In the genomic region with DNA sequence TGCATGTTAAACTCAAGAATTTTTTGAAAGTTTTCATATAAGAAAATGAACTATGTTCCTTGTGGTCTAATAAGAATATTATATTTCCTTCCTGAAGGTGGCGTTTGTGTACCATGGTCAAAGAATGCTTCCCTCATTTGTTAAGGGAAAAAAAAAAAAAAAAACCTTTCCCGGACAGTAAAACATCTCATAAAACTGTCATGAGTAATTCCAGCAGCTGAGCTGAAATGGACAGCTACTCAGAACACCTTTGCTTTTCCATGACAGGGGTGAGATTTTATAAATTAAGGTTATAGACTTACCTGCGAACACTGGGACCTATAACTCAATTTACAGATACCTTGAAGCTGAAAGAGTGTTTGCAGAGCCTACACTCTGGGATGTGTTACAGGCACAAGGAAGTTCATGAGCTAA, we compare ENCODE assay signal across 8 cellular contexts.
DNase-seq lines count a peak whose midpoint lies in the region; ATAC-seq, FAIRE-seq and TF ChIP-seq lines count a peak whose summit lies in the region.

No MANE protein-coding gene starts in this region.

- peaks cover 6% of the 10 kb centered on the region in 2 donors for H3K27me3 Mint-ChIP-seq in T-cell
- peaks cover 5% of the 10 kb centered on the region for H3K27me3 Mint-ChIP-seq in activated naive CD4-positive, alpha-beta T cell treated with anti-CD3 and anti-CD28 coated beads, Interleukin-2, amount 10 ng/mL, durations not matched to agents 7 days and 5 days

- no peaks in the 10 kb centered on the region for H3K9me3 ChIP-seq in RWPE2 (ENCODE audit: severe bottlenecking)
- H3K9me3 ChIP-seq in small intestine (ENCODE audit: control insufficient read depth, low read depth), result no peaks in the 10 kb centered on the region

- H3K4me1 ChIP-seq in RWPE2 (ENCODE audit: insufficient read depth, poor library complexity, severe bottlenecking) (peaks cover 22% of the 10 kb centered on the region), small intestine (ENCODE audit: control insufficient read depth in 2 of 2, insufficient read depth in 1 of 2, low read depth in 1 of 2, low read length in 1 of 2) (no peaks in the 10 kb centered on the region)

- H3K4me1 Mint-ChIP-seq in T-cell, result peaks cover 5 to 12% (median 7%) of the 10 kb centered on the region in 3 donors
- H3K4me1 Mint-ChIP-seq in activated naive CD4-positive, alpha-beta T cell treated with anti-CD3 and anti-CD28 coated beads, Interleukin-2, amount 10 ng/mL, durations not matched to agents 7 days and 5 days, result peaks cover 10% of the 10 kb centered on the region

- DNase-seq in AG10803 (ENCODE audit: low read depth) (peak; percentile 73), HS-5 (ENCODE audit: low read depth) (peak; percentile 45), RWPE2 (ENCODE audit: low spot score) (no peak), globus pallidus (ENCODE audit: low spot score) (peak; percentile 59), small intestine (peak; percentile 53), T-cell (no peak), cerebellar nuclear complex (lab: John Stamatoyannopoulos, UW) (no peak)
- no peak for DNase-seq in activated naive CD4-positive, alpha-beta T cell treated with anti-CD3 and anti-CD28 coated beads, Interleukin-2, amount 10 ng/mL, durations not matched to agents 7 days and 5 days

- H3K36me3 ChIP-seq in RWPE2 (ENCODE audit: low read depth), result no peaks in the 10 kb centered on the region
- no peaks in the 10 kb centered on the region for H3K36me3 ChIP-seq in small intestine (ENCODE audit: control insufficient read depth in 2 of 2, insufficient read depth in 2 of 2, low read length in 2 of 2)

- H3K4me3 ChIP-seq in AG10803 (ENCODE audit: low read length) (no peak overlapping the region), RWPE2 (ENCODE audit: severe bottlenecking) (no peak overlapping the region), small intestine (ENCODE audit: low read depth in 1 of 2, low read length in 2 of 2) (no peak overlapping the region)

- peak; percentile 55 for FAIRE-seq in small intestine (lab: Jason Lieb, UNC)

- H3K4me3 Mint-ChIP-seq in T-cell, result no peak overlapping the region
- H3K4me3 Mint-ChIP-seq in activated naive CD4-positive, alpha-beta T cell treated with anti-CD3 and anti-CD28 coated beads, Interleukin-2, amount 10 ng/mL, durations not matched to agents 7 days and 5 days, result no peak overlapping the region

- peak; percentile 28; the same call in 1 of the 3 replicates for ATAC-seq in RWPE2 (ENCODE audit: low read depth)
- ATAC-seq in T-cell (replicated peaks in 1 of 4), result no peak

- no peaks in the 10 kb centered on the region for H3K36me3 Mint-ChIP-seq in T-cell
- no peaks in the 10 kb centered on the region for H3K36me3 Mint-ChIP-seq in activated naive CD4-positive, alpha-beta T cell treated with anti-CD3 and anti-CD28 coated beads, Interleukin-2, amount 10 ng/mL, durations not matched to agents 7 days and 5 days

- no peaks in the 10 kb centered on the region for H3K27me3 ChIP-seq in RWPE2 (ENCODE audit: insufficient read depth, poor library complexity, severe bottlenecking)
- no peaks in the 10 kb centered on the region for H3K27me3 ChIP-seq in small intestine (ENCODE audit: control insufficient read depth in 2 of 2, insufficient read depth in 2 of 2, low read length in 2 of 2)

- CTCF ChIA-PET in T-cell (lab: Charles Lee), result interaction anchor here (0.7 to 0.9 kb wide), 3 partner anchors 10 to 93 kb away, joined by 4 to 7 read pairs (median 6); no protein-coding TSS in a partner anchor
- CTCF ChIA-PET in activated naive CD4-positive, alpha-beta T cell treated with anti-CD3 and anti-CD28 coated beads, Interleukin-2, amount 10 ng/mL, durations not matched to agents 7 days and 5 days (lab: Charles Lee), result interaction anchor here (0.6 to 4.3 kb wide), 6 partner anchors 10 to 149 kb away, joined by 3 to 36 read pairs (median 3); no protein-coding TSS in a partner anchor

- 6 to 25% (median 16%) methylated on average over 3 of the region's 3 CpGs for WGBS in small intestine, 3 donors

- H3K9me3 Mint-ChIP-seq in T-cell, result peaks cover 0 to 4% (median 0%) of the 10 kb centered on the region in 3 donors
- H3K9me3 Mint-ChIP-seq in activated naive CD4-positive, alpha-beta T cell treated with anti-CD3 and anti-CD28 coated beads, Interleukin-2, amount 10 ng/mL, durations not matched to agents 7 days and 5 days, result no peaks in the 10 kb centered on the region

- no peak overlapping the region for H3K27ac ChIP-seq in RWPE2 (ENCODE audit: poor library complexity, severe bottlenecking)
- no peak overlapping the region for H3K27ac ChIP-seq in small intestine (ENCODE audit: low read depth in 1 of 2, low read length in 1 of 2)

- peak; percentile 64 for TF ChIP-seq CTCF in AG10803 (conservative IDR thresholded peaks at IDR 0.05; ENCODE audit: low read length)
- peak; percentile 92 for TF ChIP-seq CTCF in RWPE2 (IDR thresholded peaks at IDR 0.05; ENCODE audit: poor library complexity, severe bottlenecking)

- no peak overlapping the region for H3K27ac Mint-ChIP-seq in T-cell
- no peak overlapping the region for H3K27ac Mint-ChIP-seq in activated naive CD4-positive, alpha-beta T cell treated with anti-CD3 and anti-CD28 coated beads, Interleukin-2, amount 10 ng/mL, durations not matched to agents 7 days and 5 days

- POLR2A ChIA-PET in T-cell (lab: Charles Lee), result no interaction called here

Comparison
In these comparisons a context has a peak if more than half of its experiments do, and no peak if none do; other contexts are left out.
1. DNase-seq: peak in AG10803 (single experiment), HS-5 (single experiment), globus pallidus (single experiment) and small intestine (single experiment); none in RWPE2 (single experiment), T-cell (0 of 34), cerebellar nuclear complex (0 of 2) and activated naive CD4-positive, alpha-beta T cell treated with anti-CD3 and anti-CD28 coated beads, Interleukin-2, amount 10 ng/mL, durations not matched to agents 7 days and 5 days (single experiment).